ENCODE assay signal across 8 cellular contexts in the genomic region with DNA sequence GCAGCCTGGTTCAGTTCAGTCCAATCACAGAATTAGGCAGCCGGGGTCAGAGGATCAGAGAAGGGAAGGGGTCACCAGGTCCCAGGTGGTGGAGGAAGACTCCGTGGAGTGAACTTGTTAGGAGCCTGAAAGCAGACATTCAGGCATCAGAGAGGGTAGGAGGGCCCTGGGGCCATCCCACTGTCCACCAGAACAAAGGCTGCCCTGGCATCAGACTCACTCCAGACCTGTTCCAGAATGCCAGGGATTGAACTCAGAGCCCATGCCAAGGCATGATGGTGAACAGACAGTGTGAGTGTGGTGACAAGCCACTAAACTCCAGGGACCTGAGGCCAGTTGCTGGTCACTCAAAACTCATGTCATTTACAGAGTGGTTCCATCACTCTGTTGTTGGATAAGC.
"Had no signal": no experiment of that assay in that cellular context is flagged by ENCODE, and none has a peak within 500 bp of the region (broad histone marks: within the 10 kb centered on the region; RNA-seq: fewer than 3 reads in every experiment).

No MANE protein-coding gene starts in this region.

- ATAC-seq: GM23338, HCT116 had no signal

- DNase-seq: GM23248, GOT3, H7, H9, HCEC 1CT, HFFc6 had no signal
